ENCODE assay signal across 12 cellular contexts in genomic region chrX:119694601-119695534, GRCh38. TPM values are rescaled to one million over a fixed set of nuclear protein-coding genes. Genes with fewer than 3 reads are reported as not detected.
A peak's percentile ranks its signal among the peaks of the same experiment; 100 is the strongest.
DNase-seq lines count a peak whose midpoint lies in the region; ATAC-seq and TF ChIP-seq lines count a peak whose summit lies in the region.
"Had no signal": no experiment of that assay in that cellular context is flagged by ENCODE, and none has a peak within 500 bp of the region (broad histone marks: within the 10 kb centered on the region; RNA-seq: fewer than 3 reads in every experiment).

No MANE protein-coding gene starts in this region.

- no peaks in the 10 kb centered on the region for H3K36me3 ChIP-seq in spleen
- H3K36me3 ChIP-seq: Peyer's patch had no signal

- 69 to 85% (median 77%) methylated on average over 19 to 39 of the region's 39 CpGs for WGBS in spleen, 5 donors

- H3K4me3 ChIP-seq in epithelial cell of esophagus (ENCODE audit: low read length) (no peak overlapping the region), spleen (peak overlapping the region in 1 of 8 donors; percentile 28)

- H3K9me3 ChIP-seq in spleen, result no peaks in the 10 kb centered on the region
- H3K9me3 ChIP-seq: Peyer's patch had no signal

- no peak for TF ChIP-seq POLR2A in spleen (IDR thresholded peaks at IDR 0.05)

- peak; percentile 4 for TF ChIP-seq CTCF in epithelial cell of esophagus (IDR thresholded peaks at IDR 0.05; ENCODE audit: insufficient read depth, low read depth, low read length, missing control alignments)
- TF ChIP-seq CTCF in spleen (IDR thresholded peaks at IDR 0.05 in 8 of 11, conservative IDR thresholded peaks at IDR 0.05 in 3 of 11), result no peak

- peaks cover 0 to 5% (median 0%) of the 10 kb centered on the region in 7 donors for H3K27me3 ChIP-seq in spleen (replicated peaks in 1 of 7)
- H3K27me3 ChIP-seq: Peyer's patch had no signal

- DNase-seq in NCI-H748 (lab: John Stamatoyannopoulos, UW; ENCODE audit: unreplicated experiment), result peak; percentile 40
- DNase-seq in NCI-H748 treated with DMSO at 0.1 percent for 48 hours (lab: John Stamatoyannopoulos, UW), result no peak
- peak; percentile 25 for DNase-seq in M059J (ENCODE audit: low read depth)
- peak; percentile 2 for DNase-seq in epithelial cell of esophagus (ENCODE audit: low read depth)
- DNase-seq in spleen, result peak; percentile 78
- no peak for DNase-seq in left cardiac atrium
- no peak for DNase-seq in NCI-H82 treated with DMSO at 0.1 percent for 48 hours (lab: John Stamatoyannopoulos, UW; ENCODE audit: unreplicated experiment)
- DNase-seq: activated CD4-positive, alpha-beta T cell treated with anti-CD3 and anti-CD28 coated beads for 36 hours; activated naive CD4-positive, alpha-beta T cell treated with anti-CD3 and anti-CD28 coated beads, Interleukin-2, amount 50 U/mL, for 16 hours; NCI-H1105 had no signal

- ATAC-seq in left cardiac atrium (no peak), GM21528 (IDR thresholded peaks at IDR 0.05; ENCODE audit: low FRiP score, unreplicated experiment) (no peak)
- ATAC-seq: activated CD4-positive, alpha-beta T cell treated with anti-CD3 and anti-CD28 coated beads for 36 hours had no signal

- peaks cover 0 to 41% (median 16%) of the 10 kb centered on the region in 6 donors for H3K4me1 ChIP-seq in spleen
- H3K4me1 ChIP-seq: Peyer's patch had no signal

- H3K27ac ChIP-seq in spleen, result peak overlapping the region in 3 of 8 donors; percentile 93 to 95 (median 94)

- intact Hi-C loops in spleen (cut with DNase I; ENCODE audit: low total_unique reads), result loop anchor here (10.0 kb wide), 1 partner anchor 80 kb away; no protein-coding TSS in a partner anchor
- intact Hi-C loops in left cardiac atrium (cut with DNase I), result no loop called here

RNA-seq across cellular contexts. Expression of gene SEPTIN6, which starts 1.9 kb away (rescaled TPM):
- 23.7 and 25.4 TPM in 2 replicates for total RNA-seq in M059J (2014; rRNA removed; shearing (Covaris generic))
- total RNA-seq in spleen (100 to 1,000 TPM in 3 of 7 donors, 10 to 100 TPM in 4; 94.7 to 139 (median 99.8) TPM), left cardiac atrium (10 to 100 TPM; 10.6 to 19.6 TPM)
- 10 to 100 TPM; 45.1 to 58.2 (median 50.8) TPM for polyA plus RNA-seq in spleen

Comparison
In these comparisons a context has a peak if more than half of its experiments do, and no peak if none do; other contexts are left out.
1. DNase-seq: peak in NCI-H748 (single experiment), M059J (single experiment), epithelial cell of esophagus (single experiment) and spleen (single experiment); none in NCI-H748 treated with DMSO at 0.1 percent for 48 hours (single experiment), left cardiac atrium (single experiment) and NCI-H82 treated with DMSO at 0.1 percent for 48 hours (single experiment).